15 cellular contexts compared by ENCODE assay signal in the genomic region with DNA sequence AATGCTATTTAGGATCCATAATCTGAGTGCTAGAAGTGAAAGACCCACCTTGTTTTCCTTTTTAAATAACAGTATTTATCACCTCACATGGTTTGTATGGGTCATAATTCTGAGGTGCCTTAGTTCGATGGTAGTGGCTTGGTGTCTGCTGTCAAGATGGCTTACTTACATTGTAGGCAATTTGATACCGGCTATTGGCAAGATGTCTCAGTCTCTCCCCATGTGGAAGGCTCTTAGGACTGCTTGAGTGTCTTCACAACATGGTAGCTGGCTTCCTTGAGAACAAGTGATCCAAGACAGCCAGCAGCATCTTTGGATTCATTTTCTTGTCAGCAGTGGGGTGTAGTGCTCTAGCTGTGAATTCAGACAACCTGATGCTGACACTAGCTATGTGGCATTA.
"Had no signal": no experiment of that assay in that cellular context is flagged by ENCODE, and none has a peak within 500 bp of the region (broad histone marks: within the 10 kb centered on the region; RNA-seq: fewer than 3 reads in every experiment).

No MANE protein-coding gene starts in this region.

- H3K9me3 ChIP-seq: colonic mucosa, neutrophil, right atrium auricular region had no signal

- H3K9me3 Mint-ChIP-seq: activated naive CD4-positive, alpha-beta T cell treated with anti-CD3 and anti-CD28 coated beads, Interleukin-2, amount 10 ng/mL, durations not matched to agents 7 days and 5 days; stimulated activated naive B cell treated with anti-CD40 and anti-IgM and Interleukin-4, amounts not matched to agents 10 μg/mL and 1 μg/mL and 100 μg/mL, for 72 hours; T-helper 1 cell treated with Interleukin-12 subunit alpha and Interleukin-12 subunit beta and Interleukin-4 antibody, amounts not matched to agents 30 μg/mL and 1 μg/mL, for 36 hours had no signal

- H3K27me3 Mint-ChIP-seq: activated naive CD4-positive, alpha-beta T cell treated with anti-CD3 and anti-CD28 coated beads, Interleukin-2, amount 10 ng/mL, durations not matched to agents 7 days and 5 days; stimulated activated naive B cell treated with anti-CD40 and anti-IgM and Interleukin-4, amounts not matched to agents 10 μg/mL and 1 μg/mL and 100 μg/mL, for 72 hours had no signal

- H3K27ac ChIP-seq: colonic mucosa, neutrophil had no signal

- H3K36me3 ChIP-seq: colonic mucosa, right atrium auricular region had no signal

- H3K4me3 ChIP-seq: colonic mucosa, right atrium auricular region had no signal

- H3K27ac Mint-ChIP-seq: activated naive CD4-positive, alpha-beta T cell treated with anti-CD3 and anti-CD28 coated beads, Interleukin-2, amount 10 ng/mL, durations not matched to agents 7 days and 5 days; stimulated activated naive B cell treated with anti-CD40 and anti-IgM and Interleukin-4, amounts not matched to agents 10 μg/mL and 1 μg/mL and 100 μg/mL, for 72 hours; T-helper 1 cell treated with Interleukin-12 subunit alpha and Interleukin-12 subunit beta and Interleukin-4 antibody, amounts not matched to agents 30 μg/mL and 1 μg/mL, for 36 hours had no signal

- H3K4me1 ChIP-seq: colonic mucosa had no signal

- ATAC-seq: stimulated activated naive B cell treated with anti-CD40 and anti-IgM and Interleukin-4, amounts not matched to agents 10 μg/mL and 1 μg/mL and 100 μg/mL, for 72 hours had no signal

- DNase-seq: activated CD4-positive, alpha-beta T cell treated with anti-CD3 and anti-CD28 coated beads for 48 hours; activated naive CD4-positive, alpha-beta T cell treated with anti-CD3 and anti-CD28 coated beads, Interleukin-2, amount 10 ng/mL, durations not matched to agents 7 days and 5 days; caudate nucleus; colonic mucosa; hypothalamus; kidney glomerular epithelial cell; midbrain; posterior cingulate gyrus; stimulated activated CD4-positive, alpha-beta T cell treated with anti-CD3 and anti-CD28 coated beads, Interleukin-1b, Interleukin-23, amount 100 ng/mL, for 48 hours; stimulated activated naive B cell treated with anti-CD40 and anti-IgM and Interleukin-4, amounts not matched to agents 10 μg/mL and 1 μg/mL and 100 μg/mL, for 72 hours; substantia nigra; trophoblast cell had no signal

- H3K4me3 Mint-ChIP-seq: activated naive CD4-positive, alpha-beta T cell treated with anti-CD3 and anti-CD28 coated beads, Interleukin-2, amount 10 ng/mL, durations not matched to agents 7 days and 5 days; stimulated activated naive B cell treated with anti-CD40 and anti-IgM and Interleukin-4, amounts not matched to agents 10 μg/mL and 1 μg/mL and 100 μg/mL, for 72 hours; T-helper 1 cell treated with Interleukin-12 subunit alpha and Interleukin-12 subunit beta and Interleukin-4 antibody, amounts not matched to agents 30 μg/mL and 1 μg/mL, for 36 hours had no signal

- H3K27me3 ChIP-seq: colonic mucosa, neutrophil, right atrium auricular region had no signal
